In genomic region chr14:23307146-23307447, GRCh38 we compare ENCODE assay signal across 1 cellular context.
TF ChIP-seq lines count a peak whose summit lies in the region.

No MANE protein-coding gene starts in this region.

TF ChIP-seq in IMR-90, 13 proteins besides CTCF, POLR2A, EP300 and RAD21 (continued from another document):
- TF ChIP-seq CEBPB (IDR thresholded peaks at IDR 0.05; ENCODE audit: low read depth, low read length) (no peak), CHD1 (IDR thresholded peaks at IDR 0.05; ENCODE audit: low read depth, low read length) (no peak)
TF ChIP-seq in IMR-90: peak in this region for 0.
